13 cellular contexts compared by ENCODE assay signal in genomic region chr2:10514743-10515142, GRCh38.
DNase-seq lines count a peak whose midpoint lies in the region; ATAC-seq and TF ChIP-seq lines count a peak whose summit lies in the region.
"Had no signal": no experiment of that assay in that cellular context is flagged by ENCODE, and none has a peak within 500 bp of the region (broad histone marks: within the 10 kb centered on the region; RNA-seq: fewer than 3 reads in every experiment).

No MANE protein-coding gene starts in this region.

- H3K27me3 ChIP-seq in smooth muscle cell (ENCODE audit: low read depth) = no peaks in the 10 kb centered on the region

- H3K9me3 ChIP-seq in smooth muscle cell (replicated peaks; ENCODE audit: low read depth) = no peaks in the 10 kb centered on the region

- H3K4me2 ChIP-seq in smooth muscle cell = no peak overlapping the region

- H3F3A ChIP-seq in smooth muscle cell (ENCODE audit: low read depth) = no peaks in the 10 kb centered on the region

- DNase-seq in activated CD4-positive, CD25-positive, alpha-beta regulatory T cell treated with anti-CD3 and anti-CD28 coated beads, Interleukin-2, amount 50 U/mL, for 72 hours = no peak
- peak; percentile 88 for DNase-seq in NOMO-1 treated with dmso at 0.1 percent for 144 hours (lab: John Stamatoyannopoulos, UW; ENCODE audit: unreplicated experiment)
- DNase-seq in epithelial cell of esophagus (ENCODE audit: low read depth) = peak; percentile 99
- DNase-seq in smooth muscle cell (lab: John Stamatoyannopoulos, UW; ENCODE audit: unreplicated experiment) = no peak
- no peak for DNase-seq in DMS 273 treated with DMSO at 0.1 percent for 48 hours (lab: John Stamatoyannopoulos, UW)
- DNase-seq: activated gamma-delta T cell treated with Interleukin-2 at 50 U/mL for 16 hours; stimulated activated CD4-positive, alpha-beta T cell treated with anti-CD3 and anti-CD28 coated beads, Interleukin-4, amount 100 ng/mL, for 1 hour had no signal

- H2AFZ ChIP-seq in smooth muscle cell (ENCODE audit: low read depth) = no peak overlapping the region

- H3K79me2 ChIP-seq in smooth muscle cell (ENCODE audit: low read depth) = no peaks in the 10 kb centered on the region

- no peaks in the 10 kb centered on the region for H3K4me1 ChIP-seq in smooth muscle cell (ENCODE audit: low read depth)

- H3K36me3 ChIP-seq in smooth muscle cell (ENCODE audit: low read depth) = no peaks in the 10 kb centered on the region
- H3K36me3 ChIP-seq: thoracic aorta had no signal

- TF ChIP-seq CTCF in epithelial cell of esophagus (IDR thresholded peaks at IDR 0.05; ENCODE audit: insufficient read depth, low read depth, low read length, missing control alignments) (no peak), smooth muscle cell (IDR thresholded peaks at IDR 0.05; ENCODE audit: borderline replicate concordance, insufficient read depth, poor library complexity, severe bottlenecking) (no peak)

- H3K4me3 ChIP-seq in epithelial cell of esophagus (ENCODE audit: low read length) (no peak overlapping the region), smooth muscle cell (no peak overlapping the region)
- H3K4me3 ChIP-seq: thoracic aorta had no signal

- ATAC-seq in activated CD4-positive, CD25-positive, alpha-beta regulatory T cell treated with anti-CD3 and anti-CD28 coated beads, Interleukin-2, amount 50 U/mL, for 24 hours = peak; percentile 70 to 77
- no peak for ATAC-seq in HG03432 (IDR thresholded peaks at IDR 0.05; ENCODE audit: unreplicated experiment)
- ATAC-seq in HG03025 (IDR thresholded peaks at IDR 0.05; ENCODE audit: low FRiP score, unreplicated experiment) = no peak

- no peak overlapping the region for H3K9ac ChIP-seq in smooth muscle cell (ENCODE audit: low read depth)

- H4K20me1 ChIP-seq in smooth muscle cell (ENCODE audit: low read depth) = no peaks in the 10 kb centered on the region

- WGBS in smooth muscle cell (ENCODE audit: low lambda C conversion rate) = 74% methylated on average over 10 of the region's 10 CpGs

- H3K27ac ChIP-seq in smooth muscle cell (ENCODE audit: low read depth) = peak overlapping the region; percentile 42
- H3K27ac ChIP-seq: 22Rv1, thoracic aorta, VCaP had no signal

Comparison
In these comparisons a context has a peak if more than half of its experiments do, and no peak if none do; other contexts are left out.
1. ATAC-seq: peak in activated CD4-positive, CD25-positive, alpha-beta regulatory T cell treated with anti-CD3 and anti-CD28 coated beads, Interleukin-2, amount 50 U/mL, for 24 hours (2 of 2); none in HG03432 (single experiment) and HG03025 (single experiment).
2. DNase-seq: peak in NOMO-1 treated with dmso at 0.1 percent for 144 hours (single experiment) and epithelial cell of esophagus (single experiment); none in activated CD4-positive, CD25-positive, alpha-beta regulatory T cell treated with anti-CD3 and anti-CD28 coated beads, Interleukin-2, amount 50 U/mL, for 72 hours (single experiment), smooth muscle cell (single experiment) and DMS 273 treated with DMSO at 0.1 percent for 48 hours (single experiment).